In the genomic region with DNA sequence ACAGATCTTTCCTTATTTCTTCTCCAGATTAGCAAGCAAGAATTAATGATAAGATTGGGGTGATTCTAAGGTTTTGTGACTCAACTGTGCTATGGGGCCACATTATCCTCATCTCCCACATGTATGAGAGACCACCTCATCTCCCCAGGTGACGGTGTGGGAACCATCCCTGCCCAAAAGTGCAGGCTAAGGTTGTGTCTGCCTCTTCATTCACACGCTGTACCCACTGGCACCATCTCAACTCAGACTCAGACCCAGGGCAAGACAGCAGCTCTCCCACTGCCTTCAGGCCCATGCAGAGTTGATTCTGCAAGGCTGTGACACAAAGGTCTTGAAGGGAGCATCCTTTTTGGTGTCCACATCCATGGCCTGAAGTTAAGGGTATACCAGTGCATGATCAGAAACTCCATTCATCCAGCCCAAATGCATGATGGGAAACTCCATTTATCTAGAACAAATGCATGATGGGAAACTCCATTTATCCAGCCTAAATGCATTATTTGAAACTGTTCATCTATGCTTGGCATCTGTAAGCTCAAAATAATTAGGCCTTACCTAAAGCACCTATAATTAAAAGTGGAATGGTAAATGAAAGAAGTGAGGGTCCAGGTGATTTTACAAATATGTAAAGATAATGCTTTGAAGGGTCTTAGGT, we compare ENCODE assay signal across 25 cellular contexts.
DNase-seq lines count a peak whose midpoint lies in the region; ATAC-seq and TF ChIP-seq lines count a peak whose summit lies in the region.
"Had no signal": no experiment of that assay in that cellular context is flagged by ENCODE, and none has a peak within 500 bp of the region (broad histone marks: within the 10 kb centered on the region; RNA-seq: fewer than 3 reads in every experiment).

No MANE protein-coding gene starts in this region.

- intact Hi-C loops in stomach (cut with DNase I; ENCODE audit: low total_unique reads): no loop called here

- WGBS in H9 (ENCODE audit: extremely low coverage, insufficient read length, low lambda C conversion rate): no CpG with 5 or more reads among the region's 2 CpGs
- 76 to 90% (median 85%) methylated on average over 2 of the region's 2 CpGs for WGBS in stomach, 5 donors

- H3T11ph ChIP-seq in H9 (ENCODE audit: low read length): no peak overlapping the region

- no peak overlapping the region for H2BK120ac ChIP-seq in H9 (ENCODE audit: low read depth, low read length, poor library complexity, severe bottlenecking)

- H2BK15ac ChIP-seq in H9 (ENCODE audit: low read depth, low read length): no peak overlapping the region

- H3K4me1 Mint-ChIP-seq in H9: peaks cover 2% of the 10 kb centered on the region in 2 experiments; a peak in 2 of 4 replicates

- H3K36me3 ChIP-seq in BLaER1 (peaks cover 19% of the 10 kb centered on the region), stomach (no peaks in the 10 kb centered on the region)
- H3K36me3 ChIP-seq: SJCRH30 had no signal

- H3K27me3 ChIP-seq in BLaER1 (no peaks in the 10 kb centered on the region), H9 (ENCODE audit: insufficient read depth, low read length) (no peaks in the 10 kb centered on the region), stomach (peaks cover 0 to 17% (median 0%) of the 10 kb centered on the region in 3 donors)
- H3K27me3 ChIP-seq: SJCRH30 had no signal

- no peak overlapping the region for H2AK5ac ChIP-seq in H9 (ENCODE audit: insufficient read length, low read length)

- H4K5ac ChIP-seq in H9 (ENCODE audit: insufficient read length, low read depth, low read length): no peak overlapping the region

- no peak overlapping the region for H4K8ac ChIP-seq in H9 (replicated peaks; ENCODE audit: insufficient read length, low read depth, low read length)

- no peaks in the 10 kb centered on the region for H3K27me3 Mint-ChIP-seq in H9 (ENCODE audit: low read depth)

- H3K14ac ChIP-seq in H9 (ENCODE audit: insufficient read depth, low read length): no peak overlapping the region

- H3K27ac Mint-ChIP-seq in H9: no peak overlapping the region
- H3K27ac Mint-ChIP-seq: CD8-positive, alpha-beta T cell had no signal

- TF ChIP-seq CTCF in H9 (conservative IDR thresholded peaks at IDR 0.05) (no peak), stomach (IDR thresholded peaks at IDR 0.05) (no peak)

- H3K9me3 ChIP-seq in BLaER1 (no peaks in the 10 kb centered on the region), H9 (ENCODE audit: control insufficient read depth, low read depth, low read length) (no peaks in the 10 kb centered on the region), stomach (no peaks in the 10 kb centered on the region)
- H3K9me3 ChIP-seq: A549, Caco-2, SJCRH30 had no signal

- no peaks in the 10 kb centered on the region for H3K79me2 ChIP-seq in H9 (ENCODE audit: insufficient read depth, low read length)

- ATAC-seq in HG02763 (IDR thresholded peaks at IDR 0.05; ENCODE audit: unreplicated experiment): no peak
- ATAC-seq: A549; CD8-positive, alpha-beta T cell; PC-3; Right ventricle myocardium inferior; SK-N-SH treated with all-trans-retinoic acid at 6 μM for 48 hours had no signal

- H3K56ac ChIP-seq in H9 (ENCODE audit: insufficient read length, low read depth, low read length): no peak overlapping the region

- H3K23ac ChIP-seq in H9 (ENCODE audit: insufficient read length, low read depth, low read length): no peak overlapping the region

- no peak overlapping the region for H3K4me3 Mint-ChIP-seq in H9
- H3K4me3 Mint-ChIP-seq: CD8-positive, alpha-beta T cell had no signal

- no peak overlapping the region for H3K4me3 ChIP-seq in BLaER1
- H3K4me3 ChIP-seq in stomach: no peak overlapping the region
- H3K4me3 ChIP-seq: A549, SJCRH30 had no signal

- no peak overlapping the region for H2BK20ac ChIP-seq in H9 (ENCODE audit: low read depth, low read length, poor library complexity, severe bottlenecking)

- no peak overlapping the region for H4K91ac ChIP-seq in H9 (ENCODE audit: insufficient read length, low read depth, low read length)

- H3K18ac ChIP-seq in H9 (ENCODE audit: insufficient read length, low read depth, low read length): no peak overlapping the region

- no peaks in the 10 kb centered on the region for H3K23me2 ChIP-seq in H9 (ENCODE audit: insufficient read length, low read depth, low read length, poor library complexity, severe bottlenecking)

- H3K4me2 ChIP-seq in BLaER1 (peak overlapping the region; percentile 95), H9 (ENCODE audit: insufficient read depth, insufficient read length, low read length) (no peak overlapping the region)
- H3K4me2 ChIP-seq: A549 had no signal

- H4K20me1 ChIP-seq in BLaER1: no peaks in the 10 kb centered on the region
- H4K20me1 ChIP-seq in H9 (ENCODE audit: control insufficient read depth, insufficient read depth, insufficient read length): no peaks in the 10 kb centered on the region

- H3K4ac ChIP-seq in H9 (ENCODE audit: low read depth, low read length): no peak overlapping the region

- no peak for TF ChIP-seq EP300 in stomach (IDR thresholded peaks at IDR 0.05)

- no peaks in the 10 kb centered on the region for H3K79me1 ChIP-seq in H9 (ENCODE audit: insufficient read depth, low read depth, low read length, poor library complexity, severe bottlenecking)

- H3K9ac ChIP-seq in BLaER1: peak overlapping the region; percentile 64; the same call in 1 of the 2 replicates
- no peak overlapping the region for H3K9ac ChIP-seq in H9 (ENCODE audit: extremely low read depth, insufficient read length, low read length)

- H2BK5ac ChIP-seq in H9 (ENCODE audit: insufficient read length, low read length): no peak overlapping the region

- H2BK12ac ChIP-seq in H9 (ENCODE audit: insufficient read length, low read depth, low read length): no peak overlapping the region

- DNase-seq in H9 (peak; percentile 5), islet precursor cell (peak; percentile 33), stomach (peak; percentile 10), cortex of kidney (lab: John Stamatoyannopoulos, UW) (no peak), DMS 273 treated with DMSO at 0.1 percent for 48 hours (lab: John Stamatoyannopoulos, UW) (no peak)
- DNase-seq: AML-193; Caco-2; KBM-7; NCI-H1105 treated with DMSO at 0.1 percent for 48 hours; NCI-H146; NCI-H1930; NCI-H2107; NCI-H446; NCI-H524 treated with DMSO at 0.1 percent for 48 hours; NCI-H774; NK-92 treated with Interleukin-12 subunit alpha and Interleukin-12 subunit beta, amount 100 ng/mL, for 24 hours; PC-3; SJCRH30 had no signal

- peaks cover 100% of the 10 kb centered on the region for H3K4me1 ChIP-seq in BLaER1
- no peaks in the 10 kb centered on the region for H3K4me1 ChIP-seq in H9 (ENCODE audit: insufficient read depth, low read length)
- H3K4me1 ChIP-seq in stomach: no peaks in the 10 kb centered on the region
- H3K4me1 ChIP-seq: A549, Caco-2, SJCRH30 had no signal

- H3K27ac ChIP-seq in BLaER1 (peak overlapping the region; percentile 74), H9 (ENCODE audit: insufficient read length, low read depth, low read length) (no peak overlapping the region), stomach (no peak overlapping the region)
- H3K27ac ChIP-seq: A549, C4-2B, SJCRH30 had no signal

- TF ChIP-seq POLR2A in stomach (IDR thresholded peaks at IDR 0.05): no peak

- no peaks in the 10 kb centered on the region; a peak in 1 of 5 replicates for H3K9me3 Mint-ChIP-seq in H9
- H3K9me3 Mint-ChIP-seq: CD8-positive, alpha-beta T cell had no signal

- no peak overlapping the region for H2AFZ ChIP-seq in H9 (ENCODE audit: low read length)

- H3K36me3 Mint-ChIP-seq in H9 (ENCODE audit: insufficient read depth in 1 of 3, low read depth in 3 of 3): no peaks in the 10 kb centered on the region
- H3K36me3 Mint-ChIP-seq: CD8-positive, alpha-beta T cell had no signal

Comparison
In these comparisons a context has a peak if more than half of its experiments do, and no peak if none do; other contexts are left out.
1. DNase-seq: peak in H9 (single experiment), islet precursor cell (single experiment) and stomach (single experiment); none in cortex of kidney (single experiment) and DMS 273 treated with DMSO at 0.1 percent for 48 hours (single experiment).